In genomic region chr1:21237386-21238088, GRCh38 we compare ENCODE assay signal across 22 cellular contexts. TPM values are rescaled to one million over a fixed set of nuclear protein-coding genes. Genes with fewer than 3 reads are reported as not detected.
DNase-seq lines count a peak whose midpoint lies in the region; ATAC-seq and TF ChIP-seq lines count a peak whose summit lies in the region.
"Had no signal": no experiment of that assay in that cellular context is flagged by ENCODE, and none has a peak within 500 bp of the region (broad histone marks: within the 10 kb centered on the region; RNA-seq: fewer than 3 reads in every experiment).

No MANE protein-coding gene starts in this region.

- H3K79me1 ChIP-seq in mesendoderm (ENCODE audit: low read length): no peaks in the 10 kb centered on the region

- no peak overlapping the region for H3K9ac ChIP-seq in mesendoderm (ENCODE audit: low read length)

- H3K56ac ChIP-seq in mesendoderm (ENCODE audit: low read length): no peak overlapping the region

- no peaks in the 10 kb centered on the region for H3K79me2 ChIP-seq in mesendoderm (ENCODE audit: control insufficient read depth, insufficient read depth, low read length)

- POLR2A ChIA-PET in RWPE1 (lab: Yijun Ruan, JAX; ENCODE audit: low non-redundant PET): no interaction called here

- H2AK5ac ChIP-seq in mesendoderm (ENCODE audit: low read length): no peak overlapping the region

- peak overlapping the region; percentile 29 for H3K23ac ChIP-seq in mesendoderm (ENCODE audit: low read length)

- no peak for ATAC-seq in thoracic aorta (ENCODE audit: insufficient number of reproducible peaks, low FRiP score, low read depth)
- ATAC-seq in GM18870 (IDR thresholded peaks at IDR 0.05; ENCODE audit: unreplicated experiment): no peak
- no peak for ATAC-seq in HG02884 (IDR thresholded peaks at IDR 0.05; ENCODE audit: unreplicated experiment)
- ATAC-seq: esophagus mucosa had no signal

- DNase-seq in RWPE1 (ENCODE audit: low spot score): no peak
- DNase-seq in mesendoderm: no peak
- no peak for DNase-seq in thoracic aorta (ENCODE audit: low spot score)
- no peak for DNase-seq in COLO668 (lab: John Stamatoyannopoulos, UW; ENCODE audit: unreplicated experiment)
- DNase-seq: activated CD4-positive, alpha-beta T cell treated with anti-CD3 and anti-CD28 coated beads, Interleukin-2, amount 10 ng/mL, durations not matched to agents 24 days and 14 days; activated effector memory CD4-positive, alpha-beta T cell treated with Interleukin-2 at 50 U/mL for 16 hours; central memory CD4-positive, alpha-beta T cell; effector CD4-positive, alpha-beta T cell; kidney; naive B cell; NCI-H146; NCI-H2171 treated with DMSO at 0.1 percent for 48 hours; SIG-M5; stimulated activated CD4-positive, alpha-beta T cell treated with anti-CD3 and anti-CD28 coated beads, Interleukin-2, amount 100 ng/mL, for 48 hours; transverse colon had no signal

- H3K4me1 ChIP-seq in ectodermal cell (ENCODE audit: control insufficient read depth, insufficient read depth, low read length): peaks cover 19% of the 10 kb centered on the region
- H3K4me1 ChIP-seq in mesendoderm (ENCODE audit: control insufficient read depth, low read depth, low read length): no peaks in the 10 kb centered on the region
- peaks cover 6 to 25% of the 10 kb centered on the region in 2 donors for H3K4me1 ChIP-seq in thoracic aorta (ENCODE audit: control insufficient read depth in 1 of 2, low read depth in 2 of 2)
- H3K4me1 ChIP-seq: HAP-1, transverse colon had no signal

- H2BK15ac ChIP-seq in mesendoderm (replicated peaks; ENCODE audit: low read depth): no peak overlapping the region

- WGBS in ectodermal cell, 2 experiments: 79 to 83% methylated on average over 13 of the region's 13 CpGs
- no CpG with 5 or more reads among the region's 13 CpGs for WGBS in mesendoderm (ENCODE audit: extremely low coverage, insufficient coverage, low lambda C conversion rate)

- no peak overlapping the region for H4K5ac ChIP-seq in mesendoderm (ENCODE audit: low read length)

- H3K18ac ChIP-seq in mesendoderm (ENCODE audit: low read length): no peak overlapping the region

- H3K36me3 ChIP-seq in ectodermal cell (ENCODE audit: control insufficient read depth, insufficient read depth, low read length) (no peaks in the 10 kb centered on the region), mesendoderm (ENCODE audit: control insufficient read depth, insufficient read depth, low read length) (no peaks in the 10 kb centered on the region), thoracic aorta (peaks cover 50% of the 10 kb centered on the region)
- H3K36me3 ChIP-seq: MG63 had no signal

- no peak overlapping the region for H4K8ac ChIP-seq in mesendoderm (ENCODE audit: low read depth, low read length)

- no peak overlapping the region for H2BK5ac ChIP-seq in mesendoderm (ENCODE audit: low read length)

- H3K4me3 ChIP-seq in ectodermal cell (ENCODE audit: insufficient read depth, low read depth, low read length) (no peak overlapping the region), mesendoderm (ENCODE audit: low read length) (no peak overlapping the region), thoracic aorta (no peak overlapping the region)
- H3K4me3 ChIP-seq: HAP-1, MG63, skin epidermis, transverse colon had no signal

- CTCF ChIA-PET in RWPE1 (lab: Yijun Ruan, JAX): interaction anchor here (1.0 to 1.5 kb wide), 3 partner anchors 20 to 133 kb away, joined by 3 to 5 read pairs (median 4); no protein-coding TSS in a partner anchor

- no peak overlapping the region for H3K4ac ChIP-seq in mesendoderm (ENCODE audit: low read depth, low read length)

- H2BK120ac ChIP-seq in mesendoderm (ENCODE audit: low read depth, low read length): no peak overlapping the region

- H3K27me3 ChIP-seq in ectodermal cell (ENCODE audit: control insufficient read depth, insufficient read depth, low read length, poor library complexity, severe bottlenecking) (no peaks in the 10 kb centered on the region), mesendoderm (ENCODE audit: insufficient read depth, low read length, poor library complexity) (no peaks in the 10 kb centered on the region), thoracic aorta (replicated peaks; ENCODE audit: insufficient read depth) (no peaks in the 10 kb centered on the region)
- H3K27me3 ChIP-seq: MG63, transverse colon had no signal

- H3K27ac ChIP-seq in RWPE1 (peak overlapping the region; percentile 31), ectodermal cell (ENCODE audit: insufficient read depth, low read depth, low read length, poor library complexity, severe bottlenecking) (peak overlapping the region; percentile 56), mesendoderm (ENCODE audit: low read depth, low read length) (no peak overlapping the region), thoracic aorta (peak overlapping the region; percentile 10 to 64)
- H3K27ac ChIP-seq: transverse colon had no signal

- no peaks in the 10 kb centered on the region for H3K9me3 ChIP-seq in ectodermal cell (ENCODE audit: control insufficient read depth, low read length)
- no peaks in the 10 kb centered on the region for H3K9me3 ChIP-seq in thoracic aorta
- H3K9me3 ChIP-seq: HAP-1, MG63, transverse colon had no signal

- no peak for TF ChIP-seq CTCF in RWPE1 (conservative IDR thresholded peaks at IDR 0.05; ENCODE audit: low read depth)
- no peak for TF ChIP-seq CTCF in thoracic aorta (IDR thresholded peaks at IDR 0.05)

- no peak overlapping the region for H3K4me2 ChIP-seq in mesendoderm (ENCODE audit: low read length)

RNA-seq across cellular contexts. Expression of gene ECE1, which starts 52.7 kb away (rescaled TPM):
- 43.3 TPM for polyA plus RNA-seq in ectodermal cell (2013, experiment 1 of 4)
- polyA plus RNA-seq in ectodermal cell (2013, experiment 2 of 4): 41.6 TPM
- 35.4 TPM for polyA plus RNA-seq in ectodermal cell (2013, experiment 3 of 4)
- 36.9 TPM for polyA plus RNA-seq in ectodermal cell (2013, experiment 4 of 4)
- polyA plus RNA-seq in mesendoderm (2013, experiment 1 of 2): 19.2 TPM
- 19.4 TPM for polyA plus RNA-seq in mesendoderm (2013, experiment 2 of 2)
- 100 to 1,000 TPM; 103 to 124 TPM for total RNA-seq in thoracic aorta
